23 cellular contexts compared by ENCODE assay signal in the genomic region with DNA sequence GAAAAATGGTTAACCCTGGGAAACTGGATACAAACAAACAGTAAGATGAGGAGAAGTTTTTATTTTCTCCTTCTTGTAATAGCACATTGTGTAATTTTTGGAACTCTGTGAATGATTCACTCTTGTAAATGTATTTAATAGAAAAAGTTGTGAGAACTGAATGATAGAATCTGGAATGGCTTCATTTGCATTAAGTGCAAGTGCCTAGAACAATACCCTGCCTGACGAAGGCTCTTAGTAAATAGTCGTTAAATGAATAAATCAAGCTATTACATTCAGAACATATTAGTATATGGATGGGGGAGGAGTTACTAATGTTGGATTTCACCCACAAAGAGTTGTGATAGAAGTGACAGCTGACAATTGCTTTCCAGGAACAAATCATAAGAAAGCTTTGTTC.
DNase-seq lines count a peak whose midpoint lies in the region; ATAC-seq and TF ChIP-seq lines count a peak whose summit lies in the region.
"Had no signal": no experiment of that assay in that cellular context is flagged by ENCODE, and none has a peak within 500 bp of the region (broad histone marks: within the 10 kb centered on the region; RNA-seq: fewer than 3 reads in every experiment).

No MANE protein-coding gene starts in this region.

- no peaks in the 10 kb centered on the region for H3F3A ChIP-seq in PC-3 (ENCODE audit: low read length, unreplicated experiment)

- H3K9ac ChIP-seq in PC-3 (ENCODE audit: low read length) = no peak overlapping the region
- H3K9ac ChIP-seq: BLaER1 had no signal

- no peaks in the 10 kb centered on the region for H3K27me3 ChIP-seq in PC-3 (ENCODE audit: low read length)
- H3K27me3 ChIP-seq: BE2C, BLaER1 had no signal

- intact Hi-C loops in PC-3 (cut with micrococcal nuclease) = no loop called here

- DNase-seq in LNCaP clone FGC (ENCODE audit: low read depth) = peak; percentile 31
- peak; percentile 8 for DNase-seq in PC-3
- peak; percentile 78 for DNase-seq in renal cortical epithelial cell (ENCODE audit: low read depth)
- no peak for DNase-seq in omental fat pad (ENCODE audit: low spot score)
- no peak for DNase-seq in NOMO-1 (lab: John Stamatoyannopoulos, UW; ENCODE audit: unreplicated experiment in 2 of 2)
- DNase-seq: BE2C; C1 segment of cervical spinal cord; CD4-positive, alpha-beta memory T cell; CD4-positive, CD25-positive, alpha-beta regulatory T cell; CD8-positive, alpha-beta memory T cell; COR-L47; DMS 273 treated with DMSO at 0.1 percent for 48 hours; DMS153; DMS53; DMS79; DND-41; EL; GDM1 had no signal

- no peaks in the 10 kb centered on the region for H3K9me3 ChIP-seq in PC-3 (ENCODE audit: low read length)
- H3K9me3 ChIP-seq: A549, BE2C, BLaER1 had no signal

- CTCF ChIA-PET in PC-3 (lab: Charles Lee) = no interaction called here

- no peak overlapping the region for H3K4me3 ChIP-seq in LNCaP clone FGC (ENCODE audit: low read depth, low read length)
- no peak overlapping the region for H3K4me3 ChIP-seq in PC-3 (ENCODE audit: low read length)
- H3K4me3 ChIP-seq: A549, BLaER1, GM12878 had no signal

- H2AFZ ChIP-seq in PC-3 (ENCODE audit: low read length) = no peak overlapping the region

- no peak overlapping the region for H3K4me2 ChIP-seq in PC-3 (ENCODE audit: low read length)
- H3K4me2 ChIP-seq: A549, BLaER1 had no signal

- TF ChIP-seq CTCF in LNCaP clone FGC (IDR thresholded peaks at IDR 0.05; ENCODE audit: control insufficient read depth, extremely low read depth, insufficient read depth) (no peak), PC-3 (conservative IDR thresholded peaks at IDR 0.05; ENCODE audit: low read depth, low read length) (no peak), omental fat pad (IDR thresholded peaks at IDR 0.05) (no peak)

- no peaks in the 10 kb centered on the region for H3K4me1 ChIP-seq in PC-3 (ENCODE audit: insufficient read depth, low read length)
- H3K4me1 ChIP-seq: A549, BE2C, BLaER1 had no signal

- ATAC-seq in PC-3 (peak; percentile 56), omental fat pad (ENCODE audit: low FRiP score) (no peak), GM18867 (IDR thresholded peaks at IDR 0.05; ENCODE audit: unreplicated experiment) (no peak)
- ATAC-seq: A549, GM12878 had no signal

- POLR2A ChIA-PET in PC-3 (lab: Charles Lee; ENCODE audit: unreplicated experiment) = no interaction called here

- H4K20me1 ChIP-seq in PC-3 (ENCODE audit: low read length) = no peaks in the 10 kb centered on the region
- H4K20me1 ChIP-seq: BLaER1 had no signal

- no TSS peak for BruUV-seq in PC-3 (replicated peaks; lab: Mats Ljungman, UMichigan)

- no peaks in the 10 kb centered on the region for H3K36me3 ChIP-seq in PC-3 (ENCODE audit: low read depth, low read length)
- H3K36me3 ChIP-seq: BE2C, BLaER1 had no signal

- no peaks in the 10 kb centered on the region for H3K9me2 ChIP-seq in PC-3 (replicated peaks; ENCODE audit: low read length)

- H3K79me2 ChIP-seq in PC-3 (ENCODE audit: low read length) = no peaks in the 10 kb centered on the region

- H3K27ac ChIP-seq in PC-3 (ENCODE audit: low read length) = no peak overlapping the region
- H3K27ac ChIP-seq: 22Rv1, A549, BLaER1 had no signal

Comparison
In these comparisons a context has a peak if more than half of its experiments do, and no peak if none do; other contexts are left out.
1. DNase-seq: peak in LNCaP clone FGC (single experiment), PC-3 (single experiment) and renal cortical epithelial cell (single experiment); none in omental fat pad (single experiment) and NOMO-1 (0 of 2).